20 cellular contexts compared by ENCODE assay signal in the genomic region with DNA sequence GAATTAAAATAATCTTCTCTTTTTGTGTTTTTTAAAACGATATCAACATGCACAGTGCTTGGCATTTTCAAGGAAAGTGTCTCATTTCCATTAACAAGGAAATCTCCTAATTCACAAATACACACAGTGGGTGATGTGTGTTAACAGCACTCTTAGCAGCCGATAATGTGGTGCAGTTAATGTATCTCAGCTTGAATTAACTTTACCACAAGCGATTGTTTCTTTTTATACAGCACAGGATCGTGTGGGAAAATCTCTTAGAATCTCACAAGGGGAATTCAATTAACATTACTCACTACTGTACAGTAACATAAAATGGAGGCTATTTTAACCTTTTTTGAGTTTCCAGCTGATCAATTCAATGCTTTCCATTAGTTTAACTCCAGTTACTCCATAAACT.
"Had no signal": no experiment of that assay in that cellular context is flagged by ENCODE, and none has a peak within 500 bp of the region (broad histone marks: within the 10 kb centered on the region; RNA-seq: fewer than 3 reads in every experiment).

No MANE protein-coding gene starts in this region.

- H3K4me1 ChIP-seq: adrenal gland, esophagus muscularis mucosa, foreskin keratinocyte, right atrium auricular region, tibial artery, uterus had no signal

- H3K27ac Mint-ChIP-seq: activated CD4-positive, alpha-beta T cell treated with anti-CD3 and anti-CD28 coated beads, Interleukin-2, amount 10 ng/mL, durations not matched to agents 24 days and 14 days; activated naive CD4-positive, alpha-beta T cell treated with anti-CD3 and anti-CD28 coated beads, Interleukin-2, amount 10 ng/mL, durations not matched to agents 7 days and 5 days; activated T-helper 2 cell treated with anti-CD3 and anti-CD28 coated beads, Interferon-gamma antibody, Interleukin-2, Interleukin-4, amounts not matched to agents 10 μg/mL and 5 μg/mL and 100 μg/mL, durations not matched to agents 14 hours and 24 hours and 36 hours; naive B cell; stimulated activated effector memory CD8-positive, alpha-beta T cell treated with anti-CD3 and anti-CD28 coated beads, Interleukin-12 subunit alpha, Interleukin-12 subunit beta, amount 100 ng/mL, for 72 hours; WTC11 had no signal

- H3K4me1 Mint-ChIP-seq: activated CD4-positive, alpha-beta T cell treated with anti-CD3 and anti-CD28 coated beads, Interleukin-2, amount 10 ng/mL, durations not matched to agents 24 days and 14 days; activated naive CD4-positive, alpha-beta T cell treated with anti-CD3 and anti-CD28 coated beads, Interleukin-2, amount 10 ng/mL, durations not matched to agents 7 days and 5 days; central memory CD8-positive, alpha-beta T cell; naive B cell; stimulated activated effector memory CD8-positive, alpha-beta T cell treated with anti-CD3 and anti-CD28 coated beads, Interleukin-12 subunit alpha, Interleukin-12 subunit beta, amount 100 ng/mL, for 72 hours had no signal

- H3K27me3 ChIP-seq: adrenal gland, dorsolateral prefrontal cortex, esophagus muscularis mucosa, foreskin keratinocyte, right atrium auricular region, tibial artery, uterus had no signal

- H3K27ac ChIP-seq: adrenal gland, dorsolateral prefrontal cortex, esophagus muscularis mucosa, foreskin keratinocyte, right atrium auricular region, tibial artery, uterus had no signal

- H3K36me3 ChIP-seq: adrenal gland, esophagus muscularis mucosa, right atrium auricular region, tibial artery, uterus had no signal

- FAIRE-seq: islet of Langerhans, small intestine had no signal

- H3K4me3 Mint-ChIP-seq: activated CD4-positive, alpha-beta T cell treated with anti-CD3 and anti-CD28 coated beads, Interleukin-2, amount 10 ng/mL, durations not matched to agents 24 days and 14 days; activated naive CD4-positive, alpha-beta T cell treated with anti-CD3 and anti-CD28 coated beads, Interleukin-2, amount 10 ng/mL, durations not matched to agents 7 days and 5 days; brain; central memory CD8-positive, alpha-beta T cell; naive B cell; stimulated activated effector memory CD8-positive, alpha-beta T cell treated with anti-CD3 and anti-CD28 coated beads, Interleukin-12 subunit alpha, Interleukin-12 subunit beta, amount 100 ng/mL, for 72 hours; WTC11 had no signal

- H3K36me3 Mint-ChIP-seq: activated naive CD4-positive, alpha-beta T cell treated with anti-CD3 and anti-CD28 coated beads, Interleukin-2, amount 10 ng/mL, durations not matched to agents 7 days and 5 days; brain; naive B cell; stimulated activated effector memory CD8-positive, alpha-beta T cell treated with anti-CD3 and anti-CD28 coated beads, Interleukin-12 subunit alpha, Interleukin-12 subunit beta, amount 100 ng/mL, for 72 hours had no signal

- H3K4me3 ChIP-seq: adrenal gland, dorsolateral prefrontal cortex, esophagus muscularis mucosa, right atrium auricular region, tibial artery, uterus had no signal

- DNase-seq: activated CD4-positive, alpha-beta T cell treated with anti-CD3 and anti-CD28 coated beads, Interleukin-2, amount 10 ng/mL, durations not matched to agents 24 days and 14 days; activated CD8-positive, alpha-beta memory T cell treated with anti-CD3 and anti-CD28 coated beads for 24 hours; activated naive CD4-positive, alpha-beta T cell treated with anti-CD3 and anti-CD28 coated beads, Interleukin-2, amount 10 ng/mL, durations not matched to agents 7 days and 5 days; adrenal gland; dorsolateral prefrontal cortex; foreskin keratinocyte; head of caudate nucleus; naive B cell; posterior cingulate gyrus; small intestine; tibial artery; uterus had no signal

- ATAC-seq: foreskin keratinocyte; stimulated activated effector memory CD8-positive, alpha-beta T cell treated with anti-CD3 and anti-CD28 coated beads, Interleukin-12 subunit alpha, Interleukin-12 subunit beta, amount 100 ng/mL, for 72 hours; WTC11 had no signal

- H3K9me3 ChIP-seq: adrenal gland, right atrium auricular region, tibial artery, uterus had no signal

- H3K9me3 Mint-ChIP-seq: activated CD4-positive, alpha-beta T cell treated with anti-CD3 and anti-CD28 coated beads, Interleukin-2, amount 10 ng/mL, durations not matched to agents 24 days and 14 days had no signal

- H3K27me3 Mint-ChIP-seq: activated CD4-positive, alpha-beta T cell treated with anti-CD3 and anti-CD28 coated beads, Interleukin-2, amount 10 ng/mL, durations not matched to agents 24 days and 14 days; activated naive CD4-positive, alpha-beta T cell treated with anti-CD3 and anti-CD28 coated beads, Interleukin-2, amount 10 ng/mL, durations not matched to agents 7 days and 5 days; central memory CD8-positive, alpha-beta T cell; naive B cell had no signal
